Comparison of ENCODE assay signal across 1 cellular context in the genomic region with DNA sequence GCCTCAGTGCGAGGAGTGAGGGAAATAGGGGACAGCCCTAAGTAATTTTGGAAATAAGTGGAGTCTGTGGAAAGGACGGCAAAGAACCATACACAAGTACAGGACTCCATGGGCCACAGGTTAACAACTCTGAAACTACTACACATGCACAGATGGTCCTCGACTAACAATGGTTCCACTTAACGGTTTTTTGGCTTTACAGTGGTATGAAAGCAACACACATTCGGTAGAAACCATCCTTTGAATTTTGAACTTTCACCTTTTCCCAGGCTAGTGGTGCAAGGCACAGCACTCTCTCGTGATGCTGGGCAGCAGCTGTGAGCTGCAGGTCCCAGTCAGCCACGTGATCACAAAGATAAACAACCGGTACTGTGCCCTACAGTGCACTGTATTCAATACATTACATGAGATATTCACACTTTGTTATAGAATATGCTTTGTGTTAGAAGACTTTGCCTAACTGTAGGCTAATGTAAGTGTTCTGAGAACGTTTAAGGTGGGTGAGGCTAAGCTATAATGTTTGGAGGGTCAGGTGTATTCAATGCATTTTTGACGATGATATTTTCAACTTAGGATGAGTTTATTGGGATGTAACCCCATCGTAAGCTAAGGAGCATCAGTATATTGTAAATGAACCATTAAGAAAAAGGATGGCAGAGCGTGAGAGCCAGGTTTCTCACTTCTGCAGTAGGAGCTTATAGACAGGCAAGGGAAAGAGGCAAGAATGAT.
TF ChIP-seq lines count a peak whose summit lies in the region.

No MANE protein-coding gene starts in this region.

TF ChIP-seq in HepG2, 621 proteins besides CTCF, POLR2A, EP300 and RAD21 (continued from another document and continues in another):
- TF ChIP-seq, protein P1, sequence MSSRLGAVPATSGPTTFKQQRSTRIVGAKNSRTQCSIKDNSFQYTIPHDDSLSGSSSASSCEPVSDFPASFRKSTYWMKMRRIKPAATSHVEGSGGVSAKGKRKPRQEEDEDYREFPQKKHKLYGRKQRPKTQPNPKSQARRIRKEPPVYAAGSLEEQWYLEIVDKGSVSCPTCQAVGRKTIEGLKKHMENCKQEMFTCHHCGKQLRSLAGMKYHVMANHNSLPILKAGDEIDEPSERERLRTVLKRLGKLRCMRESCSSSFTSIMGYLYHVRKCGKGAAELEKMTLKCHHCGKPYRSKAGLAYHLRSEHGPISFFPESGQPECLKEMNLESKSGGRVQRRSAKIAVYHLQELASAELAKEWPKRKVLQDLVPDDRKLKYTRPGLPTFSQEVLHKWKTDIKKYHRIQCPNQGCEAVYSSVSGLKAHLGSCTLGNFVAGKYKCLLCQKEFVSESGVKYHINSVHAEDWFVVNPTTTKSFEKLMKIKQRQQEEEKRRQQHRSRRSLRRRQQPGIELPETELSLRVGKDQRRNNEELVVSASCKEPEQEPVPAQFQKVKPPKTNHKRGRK (CRISPR knock-in tag; IDR thresholded peaks at IDR 0.05): 0 out of 2 replicates have a peak, but pooled peaks have one; percentile 54
- TF ChIP-seq ZNF564 (CRISPR knock-in tag; IDR thresholded peaks at IDR 0.05) (no peak), NR2F1 (CRISPR knock-in tag; IDR thresholded peaks at IDR 0.05) (peak; percentile 75 to 80; a peak in 3 of 4 replicates), PCBP1 (IDR thresholded peaks at IDR 0.05; ENCODE audit: borderline replicate concordance, low read depth, low read length) (no peak), ZNF766 (CRISPR knock-in tag; IDR thresholded peaks at IDR 0.05; ENCODE audit: borderline replicate concordance) (no peak), TBX3 (IDR thresholded peaks at IDR 0.05; ENCODE audit: borderline replicate concordance) (0 out of 2 replicates have a peak, but pooled peaks have one; percentile 45), ZNF382 (CRISPR knock-in tag; IDR thresholded peaks at IDR 0.05; ENCODE audit: borderline replicate concordance) (no peak), KDM1A (CRISPR knock-in tag; IDR thresholded peaks at IDR 0.05) (peak; percentile 93), MXD3 (CRISPR knock-in tag; IDR thresholded peaks at IDR 0.05) (peak; percentile 83; the same call in 1 of the 2 replicates), MIER3 (CRISPR knock-in tag; IDR thresholded peaks at IDR 0.05; ENCODE audit: borderline replicate concordance) (peak; percentile 74; the same call in 1 of the 2 replicates), NCOA5 (CRISPR knock-in tag; IDR thresholded peaks at IDR 0.05) (no peak), HMG20B (CRISPR knock-in tag; conservative IDR thresholded peaks at IDR 0.05) (peak; percentile 74), NFIC (IDR thresholded peaks at IDR 0.05; ENCODE audit: low read length) (peak; percentile 53; the same call in 1 of the 2 replicates), MYNN (CRISPR knock-in tag; IDR thresholded peaks at IDR 0.05; ENCODE audit: low read depth) (no peak), TFAP4 (IDR thresholded peaks at IDR 0.05; ENCODE audit: borderline replicate concordance, low read depth) (peak; percentile 98), THRA (CRISPR knock-in tag; IDR thresholded peaks at IDR 0.05; ENCODE audit: borderline replicate concordance) (peak; percentile 89), ZNF784 (CRISPR knock-in tag; IDR thresholded peaks at IDR 0.05; ENCODE audit: borderline replicate concordance) (no peak; the same call in 1 of the 2 replicates), KLF16 (CRISPR knock-in tag; IDR thresholded peaks at IDR 0.05) (peak in 1 of 2 experiments; percentile 86; a peak in 2 of 4 replicates), ZNF567 (CRISPR knock-in tag; IDR thresholded peaks at IDR 0.05; ENCODE audit: borderline replicate concordance) (0 out of 2 replicates have a peak, but pooled peaks have one; percentile 64), TAF15 (IDR thresholded peaks at IDR 0.05; ENCODE audit: low read depth, low read length, poor library complexity, severe bottlenecking) (no peak), MAFF (IDR thresholded peaks at IDR 0.05; ENCODE audit: low read depth, low read length) (no peak), ZEB1 (IDR thresholded peaks at IDR 0.05; ENCODE audit: insufficient replicate concordance, low read depth) (no peak), ZC3H4 (CRISPR knock-in tag; IDR thresholded peaks at IDR 0.05; ENCODE audit: borderline replicate concordance) (no peak), ZNF549 (CRISPR knock-in tag; IDR thresholded peaks at IDR 0.05) (no peak; the same call in 1 of the 2 replicates), BRCA1 (CRISPR knock-in tag; IDR thresholded peaks at IDR 0.05) (no peak), ZBTB38 (CRISPR knock-in tag; IDR thresholded peaks at IDR 0.05) (peak; percentile 67; the same call in 1 of the 2 replicates), ZNF337 (CRISPR knock-in tag; IDR thresholded peaks at IDR 0.05; ENCODE audit: borderline replicate concordance, low read depth) (peak; percentile 90; the same call in 1 of the 2 replicates), ZNF260 (CRISPR knock-in tag; IDR thresholded peaks at IDR 0.05; ENCODE audit: borderline replicate concordance, low read depth) (no peak), ZNF138 (CRISPR knock-in tag; IDR thresholded peaks at IDR 0.05; ENCODE audit: low read depth) (no peak), NCOR1 (IDR thresholded peaks at IDR 0.05; ENCODE audit: borderline replicate concordance, low read length) (peak; percentile 91; the same call in 1 of the 2 replicates), SMC3 (IDR thresholded peaks at IDR 0.05; ENCODE audit: low read length) (peak; percentile 35; the same call in 1 of the 2 replicates), ZSCAN22 (CRISPR knock-in tag; IDR thresholded peaks at IDR 0.05) (no peak), ZNF350 (CRISPR knock-in tag; IDR thresholded peaks at IDR 0.05; ENCODE audit: borderline replicate concordance, low read depth) (peak; percentile 89), THAP8 (CRISPR knock-in tag; IDR thresholded peaks at IDR 0.05; ENCODE audit: borderline replicate concordance) (no peak)
- TF ChIP-seq, protein P2, sequence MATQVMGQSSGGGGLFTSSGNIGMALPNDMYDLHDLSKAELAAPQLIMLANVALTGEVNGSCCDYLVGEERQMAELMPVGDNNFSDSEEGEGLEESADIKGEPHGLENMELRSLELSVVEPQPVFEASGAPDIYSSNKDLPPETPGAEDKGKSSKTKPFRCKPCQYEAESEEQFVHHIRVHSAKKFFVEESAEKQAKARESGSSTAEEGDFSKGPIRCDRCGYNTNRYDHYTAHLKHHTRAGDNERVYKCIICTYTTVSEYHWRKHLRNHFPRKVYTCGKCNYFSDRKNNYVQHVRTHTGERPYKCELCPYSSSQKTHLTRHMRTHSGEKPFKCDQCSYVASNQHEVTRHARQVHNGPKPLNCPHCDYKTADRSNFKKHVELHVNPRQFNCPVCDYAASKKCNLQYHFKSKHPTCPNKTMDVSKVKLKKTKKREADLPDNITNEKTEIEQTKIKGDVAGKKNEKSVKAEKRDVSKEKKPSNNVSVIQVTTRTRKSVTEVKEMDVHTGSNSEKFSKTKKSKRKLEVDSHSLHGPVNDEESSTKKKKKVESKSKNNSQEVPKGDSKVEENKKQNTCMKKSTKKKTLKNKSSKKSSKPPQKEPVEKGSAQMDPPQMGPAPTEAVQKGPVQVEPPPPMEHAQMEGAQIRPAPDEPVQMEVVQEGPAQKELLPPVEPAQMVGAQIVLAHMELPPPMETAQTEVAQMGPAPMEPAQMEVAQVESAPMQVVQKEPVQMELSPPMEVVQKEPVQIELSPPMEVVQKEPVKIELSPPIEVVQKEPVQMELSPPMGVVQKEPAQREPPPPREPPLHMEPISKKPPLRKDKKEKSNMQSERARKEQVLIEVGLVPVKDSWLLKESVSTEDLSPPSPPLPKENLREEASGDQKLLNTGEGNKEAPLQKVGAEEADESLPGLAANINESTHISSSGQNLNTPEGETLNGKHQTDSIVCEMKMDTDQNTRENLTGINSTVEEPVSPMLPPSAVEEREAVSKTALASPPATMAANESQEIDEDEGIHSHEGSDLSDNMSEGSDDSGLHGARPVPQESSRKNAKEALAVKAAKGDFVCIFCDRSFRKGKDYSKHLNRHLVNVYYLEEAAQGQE (IDR thresholded peaks at IDR 0.05; ENCODE audit: borderline replicate concordance in 1 of 2, low read depth in 1 of 2, low read length in 2 of 2): peak in 1 of 2 experiments; percentile 18; a peak in 1 of 4 replicates
- TF ChIP-seq, protein P3, sequence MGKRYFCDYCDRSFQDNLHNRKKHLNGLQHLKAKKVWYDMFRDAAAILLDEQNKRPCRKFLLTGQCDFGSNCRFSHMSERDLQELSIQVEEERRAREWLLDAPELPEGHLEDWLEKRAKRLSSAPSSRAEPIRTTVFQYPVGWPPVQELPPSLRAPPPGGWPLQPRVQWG (CRISPR knock-in tag; IDR thresholded peaks at IDR 0.05; ENCODE audit: borderline replicate concordance, low read depth): no peak
- TF ChIP-seq, protein P4, sequence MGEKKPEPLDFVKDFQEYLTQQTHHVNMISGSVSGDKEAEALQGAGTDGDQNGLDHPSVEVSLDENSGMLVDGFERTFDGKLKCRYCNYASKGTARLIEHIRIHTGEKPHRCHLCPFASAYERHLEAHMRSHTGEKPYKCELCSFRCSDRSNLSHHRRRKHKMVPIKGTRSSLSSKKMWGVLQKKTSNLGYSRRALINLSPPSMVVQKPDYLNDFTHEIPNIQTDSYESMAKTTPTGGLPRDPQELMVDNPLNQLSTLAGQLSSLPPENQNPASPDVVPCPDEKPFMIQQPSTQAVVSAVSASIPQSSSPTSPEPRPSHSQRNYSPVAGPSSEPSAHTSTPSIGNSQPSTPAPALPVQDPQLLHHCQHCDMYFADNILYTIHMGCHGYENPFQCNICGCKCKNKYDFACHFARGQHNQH (CRISPR knock-in tag; IDR thresholded peaks at IDR 0.05): peak; percentile 97
- TF ChIP-seq, protein P5, sequence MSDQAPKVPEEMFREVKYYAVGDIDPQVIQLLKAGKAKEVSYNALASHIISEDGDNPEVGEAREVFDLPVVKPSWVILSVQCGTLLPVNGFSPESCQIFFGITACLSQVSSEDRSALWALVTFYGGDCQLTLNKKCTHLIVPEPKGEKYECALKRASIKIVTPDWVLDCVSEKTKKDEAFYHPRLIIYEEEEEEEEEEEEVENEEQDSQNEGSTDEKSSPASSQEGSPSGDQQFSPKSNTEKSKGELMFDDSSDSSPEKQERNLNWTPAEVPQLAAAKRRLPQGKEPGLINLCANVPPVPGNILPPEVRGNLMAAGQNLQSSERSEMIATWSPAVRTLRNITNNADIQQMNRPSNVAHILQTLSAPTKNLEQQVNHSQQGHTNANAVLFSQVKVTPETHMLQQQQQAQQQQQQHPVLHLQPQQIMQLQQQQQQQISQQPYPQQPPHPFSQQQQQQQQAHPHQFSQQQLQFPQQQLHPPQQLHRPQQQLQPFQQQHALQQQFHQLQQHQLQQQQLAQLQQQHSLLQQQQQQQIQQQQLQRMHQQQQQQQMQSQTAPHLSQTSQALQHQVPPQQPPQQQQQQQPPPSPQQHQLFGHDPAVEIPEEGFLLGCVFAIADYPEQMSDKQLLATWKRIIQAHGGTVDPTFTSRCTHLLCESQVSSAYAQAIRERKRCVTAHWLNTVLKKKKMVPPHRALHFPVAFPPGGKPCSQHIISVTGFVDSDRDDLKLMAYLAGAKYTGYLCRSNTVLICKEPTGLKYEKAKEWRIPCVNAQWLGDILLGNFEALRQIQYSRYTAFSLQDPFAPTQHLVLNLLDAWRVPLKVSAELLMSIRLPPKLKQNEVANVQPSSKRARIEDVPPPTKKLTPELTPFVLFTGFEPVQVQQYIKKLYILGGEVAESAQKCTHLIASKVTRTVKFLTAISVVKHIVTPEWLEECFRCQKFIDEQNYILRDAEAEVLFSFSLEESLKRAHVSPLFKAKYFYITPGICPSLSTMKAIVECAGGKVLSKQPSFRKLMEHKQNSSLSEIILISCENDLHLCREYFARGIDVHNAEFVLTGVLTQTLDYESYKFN (CRISPR knock-in tag; conservative IDR thresholded peaks at IDR 0.05): peak; percentile 91
